12 cellular contexts compared by ENCODE assay signal in genomic region chr9:93680445-93681315, GRCh38.
DNase-seq lines count a peak whose midpoint lies in the region; ATAC-seq and TF ChIP-seq lines count a peak whose summit lies in the region.
"Had no signal": no experiment of that assay in that cellular context is flagged by ENCODE, and none has a peak within 500 bp of the region (broad histone marks: within the 10 kb centered on the region; RNA-seq: fewer than 3 reads in every experiment).

No MANE protein-coding gene starts in this region.

- no peaks in the 10 kb centered on the region for H3K27me3 ChIP-seq in Panc1 (ENCODE audit: control insufficient read depth, insufficient read depth, low read length)
- no peaks in the 10 kb centered on the region for H3K27me3 ChIP-seq in prostate gland (replicated peaks; ENCODE audit: insufficient read depth)

- DNase-seq in NCI-H510A (lab: John Stamatoyannopoulos, UW) (peak; percentile 36), NCI-H510A treated with DMSO at 0.1 percent for 48 hours (lab: John Stamatoyannopoulos, UW) (no peak), Panc1 (ENCODE audit: low read depth, low spot score) (no peak), Right ventricle myocardium superior (no peak), prostate gland (ENCODE audit: low spot score) (peak; percentile 3), NCI-H1930 (lab: John Stamatoyannopoulos, UW) (no peak)
- no peak for DNase-seq in central memory CD4-positive, alpha-beta T cell
- DNase-seq: immature natural killer cell, NCI-H345 had no signal

- no peaks in the 10 kb centered on the region for H3K4me1 ChIP-seq in Panc1 (ENCODE audit: control insufficient read depth, insufficient read depth, low read length)
- no peaks in the 10 kb centered on the region for H3K4me1 ChIP-seq in prostate gland (replicated peaks)
- H3K4me1 ChIP-seq: A549 had no signal

- H3K9me3 ChIP-seq in Panc1 (ENCODE audit: control insufficient read depth, insufficient read depth, low read depth, low read length) (no peaks in the 10 kb centered on the region), prostate gland (no peaks in the 10 kb centered on the region)
- H3K9me3 ChIP-seq: A549 had no signal

- TF ChIP-seq CTCF in Panc1 (IDR thresholded peaks at IDR 0.05): peak; percentile 54; the same call in 1 of the 2 replicates
- no peak for TF ChIP-seq CTCF in prostate gland (IDR thresholded peaks at IDR 0.05)

- 58% methylated on average over 9 of the region's 18 CpGs for WGBS in prostate gland

- in situ Hi-C loops in Panc1 (cut with HindIII; ENCODE audit: low pct_unique_long_range_greater_than_20kb, low sequenced_read_pairs): no loop called here

- BruUV-seq in Panc1 (replicated peaks; lab: Mats Ljungman, UMichigan): no TSS peak

- ATAC-seq in Panc1 (no peak), Right ventricle myocardium superior (ENCODE audit: poor library complexity) (peak; percentile 4), HG03342 (IDR thresholded peaks at IDR 0.05; ENCODE audit: unreplicated experiment) (no peak)
- ATAC-seq: activated naive CD4-positive, alpha-beta T cell treated with anti-CD3 and anti-CD28 coated beads, Interleukin-2, amount 50 U/mL, for 72 hours had no signal

- H3K4me3 ChIP-seq in Panc1 (ENCODE audit: low read depth in 2 of 2, low read length in 2 of 2): no peak overlapping the region
- no peak overlapping the region for H3K4me3 ChIP-seq in prostate gland
- H3K4me3 ChIP-seq: A549 had no signal

- POLR2A ChIA-PET in Panc1 (lab: Charles Lee): no interaction called here

- H3K27ac ChIP-seq in Panc1 (ENCODE audit: low read length) (no peak overlapping the region), prostate gland (no peak overlapping the region)
- H3K27ac ChIP-seq: A549 had no signal

- CTCF ChIA-PET in Panc1 (lab: Charles Lee): interaction anchor here (0.7 kb wide), 2 partner anchors 61 to 321 kb away, joined by 3 read pairs; no protein-coding TSS in a partner anchor

- intact Hi-C loops in Panc1 (cut with micrococcal nuclease; ENCODE audit: unreplicated experiment) (loop anchor here (10.0 kb wide), 1 partner anchor 534 kb away; no protein-coding TSS in a partner anchor), Right ventricle myocardium superior (cut with DNase I) (no loop called here), prostate gland (cut with DNase I) (loop anchor here (2.0 kb wide), 1 partner anchor 532 kb away; no protein-coding TSS in a partner anchor)

- TF ChIP-seq POLR2A in prostate gland (IDR thresholded peaks at IDR 0.05): no peak

- H3K36me3 ChIP-seq in Panc1 (ENCODE audit: control insufficient read depth, insufficient read depth, low read length) (no peaks in the 10 kb centered on the region), prostate gland (no peaks in the 10 kb centered on the region)

Comparison
In these comparisons a context has a peak if more than half of its experiments do, and no peak if none do; other contexts are left out.
1. DNase-seq: peak in NCI-H510A (single experiment) and prostate gland (single experiment); none in NCI-H510A treated with DMSO at 0.1 percent for 48 hours (single experiment), Panc1 (single experiment), Right ventricle myocardium superior (single experiment), central memory CD4-positive, alpha-beta T cell (single experiment) and NCI-H1930 (0 of 2).